Comparison of ENCODE assay signal across 9 cellular contexts in genomic region chr14:101706509-101707284, GRCh38. TPM values are rescaled to one million over a fixed set of nuclear protein-coding genes. Genes with fewer than 3 reads are reported as not detected.
DNase-seq lines count a peak whose midpoint lies in the region; ATAC-seq, FAIRE-seq and TF ChIP-seq lines count a peak whose summit lies in the region.
"Had no signal": no experiment of that assay in that cellular context is flagged by ENCODE, and none has a peak within 500 bp of the region (broad histone marks: within the 10 kb centered on the region; RNA-seq: fewer than 3 reads in every experiment).

No MANE protein-coding gene starts in this region.

- 87% methylated on average over 17 of the region's 22 CpGs for WGBS in K562 (ENCODE audit: insufficient coverage, low coverage, missing lambda C conversion rate)
- no CpG with 5 or more reads among the region's 22 CpGs for WGBS in mesendoderm (ENCODE audit: extremely low coverage, insufficient coverage, low lambda C conversion rate)
- WGBS in transverse colon (ENCODE audit: low coverage in 1 of 2), 2 donors, result 85% methylated on average over 19 of the region's 22 CpGs; no CpG with 5 or more reads in 1 of the 2 donors
- 67 to 70% methylated on average over 6 to 21 of the region's 22 CpGs for WGBS in body of pancreas, 2 donors

- peaks cover 45% of the 10 kb centered on the region for H3K4me1 Mint-ChIP-seq in activated T-cell treated with anti-CD3 and anti-CD28 coated beads, Interleukin-2, amount 50 U/mL, for 4 hours (ENCODE audit: low read depth)

- H4K8ac ChIP-seq in mesendoderm (ENCODE audit: low read depth, low read length), result no peak overlapping the region

- peak overlapping the region; percentile 52 for H2AK5ac ChIP-seq in mesendoderm (ENCODE audit: low read length)

- no peak for DNase-seq in activated T-cell treated with anti-CD3 and anti-CD28 coated beads, Interleukin-2, amount 50 U/mL, for 4 hours
- DNase-seq in activated T-cell treated with anti-CD3 and anti-CD28 coated beads, Interleukin-2, amount 50 U/mL, for 1 hour, result no peak
- no peak for DNase-seq in K562 (ENCODE audit: extremely low read depth in 1 of 4, low spot score in 3 of 4)
- DNase-seq in mesendoderm, result no peak
- no peak for DNase-seq in transverse colon
- DNase-seq in body of pancreas, result no peak
- DNase-seq in SKM-1 (lab: John Stamatoyannopoulos, UW; ENCODE audit: unreplicated experiment), result no peak
- no peak for DNase-seq in retina

- H3K9me3 ChIP-seq in K562 (replicated peaks; ENCODE audit: control insufficient read depth, insufficient read depth, low read depth, low read length) (0 out of 2 replicates have a peak, but pooled peaks cover 2% of the 10 kb centered on the region), transverse colon (no peaks in the 10 kb centered on the region), body of pancreas (no peaks in the 10 kb centered on the region)

- H3K9me1 ChIP-seq in K562 (ENCODE audit: control insufficient read depth, insufficient read depth, low read length), result no peaks in the 10 kb centered on the region

- H3K36me3 Mint-ChIP-seq in activated T-cell treated with anti-CD3 and anti-CD28 coated beads, Interleukin-2, amount 50 U/mL, for 4 hours (ENCODE audit: insufficient read depth), result peaks cover 2% of the 10 kb centered on the region

- H4K20me1 ChIP-seq in K562 (replicated peaks; ENCODE audit: control insufficient read depth, insufficient read depth, low read length), result no peaks in the 10 kb centered on the region

- H3K23ac ChIP-seq in mesendoderm (ENCODE audit: low read length), result no peak overlapping the region

- H3K9ac ChIP-seq in K562 (ENCODE audit: insufficient read depth in 1 of 2, low read depth in 2 of 2, low read length in 2 of 2), result peak overlapping the region; percentile 58 to 86; a peak in 3 of 4 replicates
- peak overlapping the region; percentile 52 for H3K9ac ChIP-seq in mesendoderm (ENCODE audit: low read length)

- peak overlapping the region; percentile 71 for H2AFZ ChIP-seq in K562 (ENCODE audit: low read depth, low read length)

- no peak overlapping the region for H4K5ac ChIP-seq in mesendoderm (ENCODE audit: low read length)

- FAIRE-seq in K562 (lab: Jason Lieb, UNC), result no peak

- TF ChIP-seq RAD21 in K562 (CRISPR knock-in tag; conservative IDR thresholded peaks at IDR 0.05 in 1 of 2, IDR thresholded peaks at IDR 0.05 in 1 of 2), result no peak

- no peak overlapping the region for H2BK120ac ChIP-seq in mesendoderm (ENCODE audit: low read depth, low read length)

- H3K27ac ChIP-seq in K562 (ENCODE audit: extremely low read depth, low read depth, low read length) (peak overlapping the region; percentile 99; the same call in 2 of the 3 replicates), mesendoderm (ENCODE audit: low read depth, low read length) (no peak overlapping the region), transverse colon (peak overlapping the region; percentile 68 to 73 (median 68)), body of pancreas (peak overlapping the region in 2 of 4 donors; percentile 49 to 58)
- H3K27ac ChIP-seq: HL-60 had no signal

- CTCF ChIA-PET in K562 (lab: Yijun Ruan, JAX; ENCODE audit: low intra/inter-chr PET ratio), result interaction anchor here (0.5 to 1.6 kb wide), 4 partner anchors 26 to 1626 kb away, joined by 3 to 4 read pairs (median 4); no protein-coding TSS in a partner anchor

- H3K9me3 Mint-ChIP-seq in activated T-cell treated with anti-CD3 and anti-CD28 coated beads, Interleukin-2, amount 50 U/mL, for 4 hours, result no peaks in the 10 kb centered on the region

- TF ChIP-seq CTCF in K562 (IDR thresholded peaks at IDR 0.05 in 2 of 3, conservative IDR thresholded peaks at IDR 0.05 in 1 of 3; ENCODE audit: insufficient read depth in 2 of 3, low read depth in 1 of 3, low read length in 3 of 3) (no peak), transverse colon (IDR thresholded peaks at IDR 0.05) (no peak), body of pancreas (IDR thresholded peaks at IDR 0.05) (no peak)

- intact Hi-C loops in K562 (cut with micrococcal nuclease), result loop anchor here (1.0 to 5.0 kb wide), 5 partner anchors 28 to 606 kb away; no protein-coding TSS in a partner anchor
- intact Hi-C loops in transverse colon (cut with DNase I; ENCODE audit: low total_unique reads), result no loop called here
- intact Hi-C loops in body of pancreas (cut with DNase I), result no loop called here

- H3K79me2 ChIP-seq in K562 (ENCODE audit: control insufficient read depth, insufficient read depth, low read length), result 0 out of 3 replicates have a peak, but pooled peaks cover 3% of the 10 kb centered on the region
- no peaks in the 10 kb centered on the region for H3K79me2 ChIP-seq in mesendoderm (ENCODE audit: control insufficient read depth, insufficient read depth, low read length)

- peak in 1 of 2 donors; percentile 4 for ATAC-seq in activated T-cell treated with anti-CD3 and anti-CD28 coated beads, Interleukin-2, amount 50 U/mL, for 4 hours
- ATAC-seq in K562, result no peak
- no peak for ATAC-seq in body of pancreas

- H3K4me1 ChIP-seq in K562 (replicated peaks in 1 of 2; ENCODE audit: control insufficient read depth in 2 of 2, insufficient read depth in 2 of 2, low read length in 2 of 2) (peaks cover 41 to 56% of the 10 kb centered on the region in 2 experiments), mesendoderm (ENCODE audit: control insufficient read depth, low read depth, low read length) (no peaks in the 10 kb centered on the region), transverse colon (peaks cover 6 to 26% (median 16%) of the 10 kb centered on the region in 4 donors), body of pancreas (peaks cover 16% of the 10 kb centered on the region)

- H3K4me3 ChIP-seq in K562, result no peak overlapping the region
- H3K4me3 ChIP-seq in mesendoderm (ENCODE audit: low read length), result no peak overlapping the region
- no peak overlapping the region for H3K4me3 ChIP-seq in transverse colon
- no peak overlapping the region for H3K4me3 ChIP-seq in body of pancreas

- no peak overlapping the region for H3K18ac ChIP-seq in mesendoderm (ENCODE audit: low read length)

- POLR2A ChIA-PET in K562 (lab: Yijun Ruan, JAX), result interaction anchor here (0.6 to 1.5 kb wide), 6 partner anchors 56 to 261 kb away, joined by 3 to 9 read pairs (median 4); no protein-coding TSS in a partner anchor

- no peaks in the 10 kb centered on the region for H3K79me1 ChIP-seq in mesendoderm (ENCODE audit: low read length)

- peak overlapping the region; percentile 26 for H3K4me3 Mint-ChIP-seq in activated T-cell treated with anti-CD3 and anti-CD28 coated beads, Interleukin-2, amount 50 U/mL, for 4 hours

- H2BK5ac ChIP-seq in mesendoderm (ENCODE audit: low read length), result peak overlapping the region; percentile 31

- no peaks in the 10 kb centered on the region for H3K27me3 Mint-ChIP-seq in activated T-cell treated with anti-CD3 and anti-CD28 coated beads, Interleukin-2, amount 50 U/mL, for 4 hours (ENCODE audit: low read depth)

- TF ChIP-seq POLR2A in K562 (conservative IDR thresholded peaks at IDR 0.05) (no peak), transverse colon (IDR thresholded peaks at IDR 0.05) (no peak), body of pancreas (IDR thresholded peaks at IDR 0.05) (no peak)

- no peak overlapping the region for H3K4me2 ChIP-seq in K562 (ENCODE audit: insufficient read depth, low read length)
- H3K4me2 ChIP-seq in mesendoderm (ENCODE audit: low read length), result no peak overlapping the region

- peak overlapping the region; percentile 8 for H3K4ac ChIP-seq in mesendoderm (ENCODE audit: low read depth, low read length)

- H3K56ac ChIP-seq in mesendoderm (ENCODE audit: low read length), result peak overlapping the region; percentile 84

- no peaks in the 10 kb centered on the region for H3K27me3 ChIP-seq in K562 (ENCODE audit: control insufficient read depth in 2 of 2, insufficient read depth in 2 of 2, low read length in 2 of 2)
- H3K27me3 ChIP-seq in mesendoderm (ENCODE audit: insufficient read depth, low read length, poor library complexity), result no peaks in the 10 kb centered on the region
- H3K27me3 ChIP-seq in transverse colon, result peaks cover 4% of the 10 kb centered on the region
- H3K27me3 ChIP-seq in body of pancreas, result no peaks in the 10 kb centered on the region

- H3K36me3 ChIP-seq in K562 (ENCODE audit: control insufficient read depth, insufficient read depth, low read length) (no peaks in the 10 kb centered on the region), mesendoderm (ENCODE audit: control insufficient read depth, insufficient read depth, low read length) (no peaks in the 10 kb centered on the region), transverse colon (no peaks in the 10 kb centered on the region), body of pancreas (replicated peaks in 1 of 2; ENCODE audit: insufficient read depth in 1 of 2, low read depth in 2 of 2) (no peaks in the 10 kb centered on the region)

- in situ Hi-C loops in K562 (cut with MboI), result loop anchor here (10.0 kb wide), 1 partner anchor 608 kb away; the partner anchor contains the start of gene ZNF839
- in situ Hi-C loops in transverse colon (cut with MboI; ENCODE audit: low pct_ligation_motif_present in 1 of 4, low pct_unique_long_range_greater_than_20kb in 1 of 4, low sequenced_read_pairs in 3 of 4), result loop anchor here in 1 of 4 donors (10.0 to 25.0 kb wide), 2 partner anchors 388 to 606 kb away; partner anchors contain the start of genes MOK and ZNF839

- TF ChIP-seq EP300 in K562 (IDR thresholded peaks at IDR 0.05; ENCODE audit: low read length) (no peak), transverse colon (IDR thresholded peaks at IDR 0.05; ENCODE audit: low read depth) (no peak)

- H2BK15ac ChIP-seq in mesendoderm (replicated peaks; ENCODE audit: low read depth), result no peak overlapping the region

- BruUV-seq in K562 (replicated peaks; lab: Mats Ljungman, UMichigan), result no TSS peak

RNA-seq across cellular contexts. Expression of gene PPP2R5C, which starts 54.8 kb away (rescaled TPM):
- total RNA-seq in activated T-cell treated with anti-CD3 and anti-CD28 coated beads, Interleukin-2, amount 50 U/mL, for 4 hours, result 100 to 1,000 TPM; 160 to 180 (median 173) TPM
- total RNA-seq in K562 (2011; cell fraction: chromatin; rRNA removed; ENCODE audit: low replicate concordance), result 275 and 554 TPM in 2 replicates
- total RNA-seq in K562 (2011; cell fraction: nucleolus; rRNA removed), result 143 and 198 TPM in 2 replicates
- 367 and 537 TPM in 2 replicates for total RNA-seq in K562 (2011; cell fraction: nucleoplasm; rRNA removed)
- total RNA-seq in K562 (2014; rRNA removed) (263 and 295 TPM in 2 replicates), K562 (2014; rRNA removed; fragmentation: Illumina TruSeq; extraction: Trizol) (395 and 448 TPM in 2 replicates), K562 (2015; rRNA removed; fragmentation: Illumina TruSeq; extraction: Trizol) (284 and 309 TPM in 2 replicates), K562 (2021) (395 and 398 TPM in 2 replicates), transverse colon (100 to 1,000 TPM in 2 of 4 donors, 10 to 100 TPM in 2; 66.2 to 211 (median 116) TPM), body of pancreas (10 to 100 TPM; 59.0 to 77.6 TPM)
- polyA plus RNA-seq in K562 (2011; rRNA removed) (266 and 328 TPM in 2 replicates), K562 (2014; fragmentation: Illumina TruSeq; extraction: Trizol) (383 and 443 TPM in 2 replicates), K562 (2014; fragmentation: Nextera tagmentation; extraction: Ambion mirVana) (100 to 1,000 TPM; 517 to 617 TPM), K562 (2014; rRNA removed) (284 and 315 TPM in 2 replicates)
- 100 and 189 TPM in 2 replicates for polyA plus RNA-seq in K562 (2011; cell fraction: cytosol; rRNA removed)
- polyA plus RNA-seq in K562 (2011; cell fraction: nucleus; rRNA removed), result 140 and 172 TPM in 2 replicates
- polyA plus RNA-seq in K562 (2012), result 237 and 317 TPM in 2 replicates
- 312 and 332 TPM in 2 replicates for polyA minus RNA-seq in K562 (2011; rRNA and poly(A)+ RNA removed)
- 118 and 128 TPM in 2 replicates for polyA minus RNA-seq in K562 (2011; cell fraction: cytosol; rRNA and poly(A)+ RNA removed)
- polyA minus RNA-seq in K562 (2011; cell fraction: nucleus; rRNA and poly(A)+ RNA removed), result 87.6 and 141 TPM in 2 replicates
- polyA plus RNA-seq in mesendoderm (2013, experiment 1 of 2), result 159 TPM
- polyA plus RNA-seq in mesendoderm (2013, experiment 2 of 2), result 160 TPM
